ENCODE assay signal across 21 cellular contexts in the genomic region with DNA sequence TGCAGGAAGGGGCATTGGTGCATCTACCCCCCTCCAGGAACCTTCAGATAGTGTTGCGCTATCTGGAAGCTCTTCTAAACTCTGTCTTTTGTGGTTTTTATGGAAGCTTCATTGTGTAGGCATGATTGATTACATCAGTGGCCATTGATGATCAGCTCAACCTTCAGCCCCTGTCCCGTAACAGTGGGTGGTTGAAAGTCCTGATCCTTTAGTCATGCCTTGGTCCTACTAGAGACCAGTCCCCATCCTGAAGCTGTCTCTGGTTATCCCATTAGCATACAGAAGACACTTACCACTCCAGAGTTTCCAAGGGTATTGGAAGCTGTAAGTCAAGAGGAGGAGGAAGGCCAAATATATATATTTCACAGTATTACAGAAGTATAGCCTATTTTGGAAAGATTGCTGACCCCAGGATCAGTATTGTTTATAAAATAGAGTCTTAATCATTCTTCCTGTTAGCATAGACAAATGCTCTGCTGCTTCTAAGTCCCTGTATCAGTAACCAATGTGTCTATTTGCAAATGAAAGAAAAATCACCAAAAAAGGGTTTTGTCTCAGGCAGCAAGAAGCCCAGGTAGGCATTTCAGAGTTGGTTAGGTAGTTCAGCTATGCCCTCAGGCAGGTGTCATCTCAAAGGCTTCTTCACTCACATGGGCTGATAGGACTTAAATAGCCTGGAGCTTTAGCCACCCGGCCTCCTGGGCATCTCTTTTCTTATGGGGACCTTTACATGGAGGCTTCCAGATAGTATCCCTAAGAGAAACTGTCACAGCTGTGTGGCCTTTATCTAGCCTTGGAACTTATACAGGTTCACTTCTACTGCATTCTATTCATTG. TPM values are rescaled to one million over a fixed set of nuclear protein-coding genes. Genes with fewer than 3 reads are reported as not detected.
A peak's percentile ranks its signal among the peaks of the same experiment; 100 is the strongest.
DNase-seq lines count a peak whose midpoint lies in the region; ATAC-seq and TF ChIP-seq lines count a peak whose summit lies in the region.
"Had no signal": no experiment of that assay in that cellular context is flagged by ENCODE, and none has a peak within 500 bp of the region (broad histone marks: within the 10 kb centered on the region; RNA-seq: fewer than 3 reads in every experiment).

No MANE protein-coding gene starts in this region.

- DNase-seq in GM23338 (ENCODE audit: low spot score): no peak
- no peak for DNase-seq in activated T-helper 2 cell treated with anti-CD3 and anti-CD28 coated beads, Interferon-gamma antibody, Interleukin-2, Interleukin-4, amounts not matched to agents 10 μg/mL and 5 μg/mL and 100 μg/mL, durations not matched to agents 14 hours and 24 hours and 36 hours (ENCODE audit: low spot score)
- DNase-seq in fibroblast of villous mesenchyme (ENCODE audit: low read depth): peak; percentile 41
- DNase-seq in progenitor cell of endocrine pancreas (ENCODE audit: low spot score, unreplicated experiment): no peak
- DNase-seq in NK-92 (lab: John Stamatoyannopoulos, UW; ENCODE audit: unreplicated experiment): no peak
- no peak for DNase-seq in Right ventricle myocardium superior
- DNase-seq in DMS153 treated with DMSO at 0.1 percent for 48 hours (lab: John Stamatoyannopoulos, UW; ENCODE audit: unreplicated experiment): no peak
- no peak for DNase-seq in SW480 (ENCODE audit: low spot score)
- DNase-seq: ACHN, AML-193, DMS79 treated with DMSO at 0.1 percent for 48 hours, GM23248, NCI-H1417, NCI-H187 treated with DMSO at 0.1 percent for 48 hours, NCI-H2227 treated with DMSO at 0.1 percent for 48 hours, NCI-H524, PC-9 had no signal

- no peak overlapping the region for H3K4me3 Mint-ChIP-seq in GM23338
- H3K4me3 Mint-ChIP-seq in activated T-helper 2 cell treated with anti-CD3 and anti-CD28 coated beads, Interferon-gamma antibody, Interleukin-2, Interleukin-4, amounts not matched to agents 10 μg/mL and 5 μg/mL and 100 μg/mL, durations not matched to agents 14 hours and 24 hours and 36 hours (ENCODE audit: low read depth): no peak overlapping the region
- no peak overlapping the region for H3K4me3 Mint-ChIP-seq in progenitor cell of endocrine pancreas (ENCODE audit: low read depth)

- H3K36me3 ChIP-seq in GM23338 (ENCODE audit: insufficient read depth): peaks cover 12% of the 10 kb centered on the region; the same call in 1 of the 2 replicates

- intact Hi-C loops in activated T-helper 2 cell treated with anti-CD3 and anti-CD28 coated beads, Interferon-gamma antibody, Interleukin-2, Interleukin-4, amounts not matched to agents 10 μg/mL and 5 μg/mL and 100 μg/mL, durations not matched to agents 14 hours and 24 hours and 36 hours (cut with micrococcal nuclease): no loop called here
- intact Hi-C loops in Right ventricle myocardium superior (cut with DNase I): no loop called here

- ATAC-seq in GM23338 (no peak), Right ventricle myocardium superior (ENCODE audit: poor library complexity) (no peak)
- ATAC-seq: GM12878, K562 had no signal

- peaks cover 62% of the 10 kb centered on the region for H3K36me3 Mint-ChIP-seq in GM23338 (ENCODE audit: low read depth)
- peaks cover 29% of the 10 kb centered on the region for H3K36me3 Mint-ChIP-seq in activated T-helper 2 cell treated with anti-CD3 and anti-CD28 coated beads, Interferon-gamma antibody, Interleukin-2, Interleukin-4, amounts not matched to agents 10 μg/mL and 5 μg/mL and 100 μg/mL, durations not matched to agents 14 hours and 24 hours and 36 hours (ENCODE audit: low read depth)
- H3K36me3 Mint-ChIP-seq in progenitor cell of endocrine pancreas (ENCODE audit: insufficient read depth): peaks cover 21% of the 10 kb centered on the region

- H3F3A ChIP-seq in GM23338 (replicated peaks; ENCODE audit: low read depth): no peaks in the 10 kb centered on the region

- no peak overlapping the region for H3K4me2 ChIP-seq in GM23338
- H3K4me2 ChIP-seq: PC-9 had no signal

- no peaks in the 10 kb centered on the region for H3K9me3 Mint-ChIP-seq in GM23338
- H3K9me3 Mint-ChIP-seq in activated T-helper 2 cell treated with anti-CD3 and anti-CD28 coated beads, Interferon-gamma antibody, Interleukin-2, Interleukin-4, amounts not matched to agents 10 μg/mL and 5 μg/mL and 100 μg/mL, durations not matched to agents 14 hours and 24 hours and 36 hours: no peaks in the 10 kb centered on the region
- H3K9me3 Mint-ChIP-seq in progenitor cell of endocrine pancreas (ENCODE audit: low read depth): no peaks in the 10 kb centered on the region

- TF ChIP-seq CTCF in GM23338 (conservative IDR thresholded peaks at IDR 0.05; ENCODE audit: low read depth in 2 of 2) (no peak), fibroblast of villous mesenchyme (IDR thresholded peaks at IDR 0.05; ENCODE audit: insufficient read depth, low read depth, low read length) (no peak), progenitor cell of endocrine pancreas (IDR thresholded peaks at IDR 0.05; ENCODE audit: unreplicated experiment) (no peak)

- H3K4me1 Mint-ChIP-seq in GM23338 (peaks cover 28% of the 10 kb centered on the region), progenitor cell of endocrine pancreas (ENCODE audit: low read depth) (peaks cover 3% of the 10 kb centered on the region)
- peaks cover 13% of the 10 kb centered on the region for H3K4me1 Mint-ChIP-seq in activated T-helper 2 cell treated with anti-CD3 and anti-CD28 coated beads, Interferon-gamma antibody, Interleukin-2, Interleukin-4, amounts not matched to agents 10 μg/mL and 5 μg/mL and 100 μg/mL, durations not matched to agents 14 hours and 24 hours and 36 hours (ENCODE audit: low read depth)

- H2AFZ ChIP-seq in GM23338: no peak overlapping the region
- H2AFZ ChIP-seq: GM23248, PC-9 had no signal

- H3K4me3 ChIP-seq in GM23338: no peak overlapping the region
- no peak overlapping the region for H3K4me3 ChIP-seq in fibroblast of villous mesenchyme (ENCODE audit: low read depth, low read length)
- H3K4me3 ChIP-seq: GM12878, GM23248, K562, PC-9 had no signal

- no peak overlapping the region for H3K27ac ChIP-seq in GM23338 (ENCODE audit: low read depth)
- H3K27ac ChIP-seq: C4-2B, GM23248, PC-9, RWPE1 had no signal

- H3K9me2 ChIP-seq in GM23338 (ENCODE audit: insufficient read depth): no peaks in the 10 kb centered on the region

- H3K79me2 ChIP-seq in GM23338 (replicated peaks; ENCODE audit: insufficient read depth): peaks cover 100% of the 10 kb centered on the region

- H4K20me1 ChIP-seq in GM23338 (replicated peaks; ENCODE audit: insufficient read depth): peaks cover 42% of the 10 kb centered on the region

- H3K27ac Mint-ChIP-seq in GM23338: peak overlapping the region; percentile 65; the same call in 1 of the 2 replicates
- peak overlapping the region; percentile 17 for H3K27ac Mint-ChIP-seq in activated T-helper 2 cell treated with anti-CD3 and anti-CD28 coated beads, Interferon-gamma antibody, Interleukin-2, Interleukin-4, amounts not matched to agents 10 μg/mL and 5 μg/mL and 100 μg/mL, durations not matched to agents 14 hours and 24 hours and 36 hours
- H3K27ac Mint-ChIP-seq in progenitor cell of endocrine pancreas: peak overlapping the region; percentile 55

- H3K4me1 ChIP-seq in GM23338 (ENCODE audit: insufficient read depth): peaks cover 22% of the 10 kb centered on the region

- no peaks in the 10 kb centered on the region for H3K27me3 ChIP-seq in GM23338 (ENCODE audit: insufficient read depth)

- peaks cover 7% of the 10 kb centered on the region for H3K27me3 Mint-ChIP-seq in GM23338 (ENCODE audit: insufficient read depth, low read depth, poor library complexity)
- H3K27me3 Mint-ChIP-seq in activated T-helper 2 cell treated with anti-CD3 and anti-CD28 coated beads, Interferon-gamma antibody, Interleukin-2, Interleukin-4, amounts not matched to agents 10 μg/mL and 5 μg/mL and 100 μg/mL, durations not matched to agents 14 hours and 24 hours and 36 hours (ENCODE audit: low read depth): no peaks in the 10 kb centered on the region
- H3K27me3 Mint-ChIP-seq in progenitor cell of endocrine pancreas: no peaks in the 10 kb centered on the region

TF ChIP-seq in GM23338, 12 proteins besides CTCF, POLR2A, EP300 and RAD21 (continues in another document):
- no peak for TF ChIP-seq JUNB (IDR thresholded peaks at IDR 0.05; ENCODE audit: unreplicated experiment)
- no peak for TF ChIP-seq NANOG (IDR thresholded peaks at IDR 0.05; ENCODE audit: borderline replicate concordance)
- TF ChIP-seq STAT1 (IDR thresholded peaks at IDR 0.05; ENCODE audit: unreplicated experiment): no peak
- TF ChIP-seq, protein P1, sequence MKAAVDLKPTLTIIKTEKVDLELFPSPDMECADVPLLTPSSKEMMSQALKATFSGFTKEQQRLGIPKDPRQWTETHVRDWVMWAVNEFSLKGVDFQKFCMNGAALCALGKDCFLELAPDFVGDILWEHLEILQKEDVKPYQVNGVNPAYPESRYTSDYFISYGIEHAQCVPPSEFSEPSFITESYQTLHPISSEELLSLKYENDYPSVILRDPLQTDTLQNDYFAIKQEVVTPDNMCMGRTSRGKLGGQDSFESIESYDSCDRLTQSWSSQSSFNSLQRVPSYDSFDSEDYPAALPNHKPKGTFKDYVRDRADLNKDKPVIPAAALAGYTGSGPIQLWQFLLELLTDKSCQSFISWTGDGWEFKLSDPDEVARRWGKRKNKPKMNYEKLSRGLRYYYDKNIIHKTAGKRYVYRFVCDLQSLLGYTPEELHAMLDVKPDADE (IDR thresholded peaks at IDR 0.05): no peak

RNA-seq across cellular contexts. Expression of a gene that starts 41.6 kb away (rescaled TPM):
- 144 and 158 TPM in 2 replicates for total RNA-seq in GM23338 (2014; rRNA removed; shearing (Covaris generic))
- 48.6 and 49.0 TPM in 2 replicates for polyA plus RNA-seq in GM23338 (2016; fragmentation: Nextera tagmentation; extraction: Ambion mirVana)
- 26.5 and 32.6 TPM in 2 replicates for total RNA-seq in activated T-helper 2 cell treated with anti-CD3 and anti-CD28 coated beads, Interferon-gamma antibody, Interleukin-2, Interleukin-4, amounts not matched to agents 10 μg/mL and 5 μg/mL and 100 μg/mL, durations not matched to agents 14 hours and 24 hours and 36 hours
- 130 and 165 TPM in 2 replicates for total RNA-seq in fibroblast of villous mesenchyme
- total RNA-seq in progenitor cell of endocrine pancreas: 151 and 154 TPM in 2 replicates
- 44.9 TPM for total RNA-seq in Right ventricle myocardium superior
